ENCODE assay signal across 8 cellular contexts in the genomic region with DNA sequence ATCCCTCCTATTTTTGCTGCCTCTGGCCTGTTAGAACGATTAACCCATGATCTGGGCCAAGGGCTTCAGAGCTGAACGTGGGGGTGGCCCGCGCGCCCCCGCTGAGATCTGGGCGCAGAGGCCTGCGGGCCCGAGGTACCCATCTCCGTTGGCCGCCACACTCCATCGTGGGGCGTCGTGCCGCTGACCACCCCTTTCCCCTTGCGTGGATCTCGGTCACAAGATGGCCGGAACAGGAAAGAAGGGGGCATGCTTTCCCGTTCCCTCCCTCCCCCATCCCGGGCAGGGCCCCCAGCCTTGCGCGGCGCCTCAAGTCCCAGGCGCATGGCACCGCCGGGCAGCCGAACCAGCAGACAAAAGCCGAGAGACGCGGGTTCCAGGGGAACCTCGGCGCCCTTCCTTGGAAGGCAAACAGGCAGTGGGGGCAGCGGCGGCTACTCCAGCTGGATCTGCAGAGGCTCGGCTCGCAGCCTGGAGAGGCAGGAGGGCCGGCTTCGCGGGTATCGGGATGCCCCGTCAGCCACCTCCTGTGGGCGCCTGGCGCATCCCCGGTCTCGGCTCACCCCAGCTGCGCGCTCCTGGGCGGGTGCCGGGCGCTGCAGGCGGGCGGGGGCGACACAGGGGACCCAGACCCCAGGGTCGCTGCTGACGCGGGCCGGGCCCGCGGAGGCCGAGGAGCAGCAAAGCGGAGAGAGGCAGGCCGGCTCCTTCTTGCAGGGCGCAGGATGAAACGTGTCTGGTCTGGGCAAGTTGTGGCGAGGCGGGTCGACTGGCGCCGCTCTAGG. TPM values are rescaled to one million over a fixed set of nuclear protein-coding genes. Genes with fewer than 3 reads are reported as not detected.
DNase-seq lines count a peak whose midpoint lies in the region; ATAC-seq and TF ChIP-seq lines count a peak whose summit lies in the region.

No MANE protein-coding gene starts in this region.

- H3K4me2 ChIP-seq in smooth muscle cell = peak overlapping the region; percentile 88

- H2AFZ ChIP-seq in smooth muscle cell (ENCODE audit: low read depth) = peak overlapping the region; percentile 82

- in situ Hi-C loops in astrocyte of the spinal cord (cut with HindIII; ENCODE audit: low sequenced_read_pairs) = no loop called here

- no peaks in the 10 kb centered on the region for H3F3A ChIP-seq in smooth muscle cell (ENCODE audit: low read depth)

- peak overlapping the region; percentile 55 for H3K27ac ChIP-seq in smooth muscle cell (ENCODE audit: low read depth)

- peak overlapping the region; percentile 39 for H3K9ac ChIP-seq in smooth muscle cell (ENCODE audit: low read depth)

- ATAC-seq in GM19372 (IDR thresholded peaks at IDR 0.05; ENCODE audit: low read depth, unreplicated experiment) = peak; percentile 43

- H3K36me3 ChIP-seq in BE2C (peaks cover 11% of the 10 kb centered on the region), smooth muscle cell (ENCODE audit: low read depth) (no peaks in the 10 kb centered on the region)

- whole genome bisulfite sequencing in smooth muscle cell (ENCODE audit: low lambda C conversion rate) = under 1% methylated on average over 65 of the region's 69 CpGs

- H3K4me1 ChIP-seq in BE2C = no peaks in the 10 kb centered on the region; the same call in 1 of the 2 replicates
- H3K4me1 ChIP-seq in smooth muscle cell (ENCODE audit: low read depth) = peaks cover 25% of the 10 kb centered on the region

- H3K27me3 ChIP-seq in BE2C (no peaks in the 10 kb centered on the region), smooth muscle cell (ENCODE audit: low read depth) (no peaks in the 10 kb centered on the region)

- DNase-seq in BE2C (peak; percentile 61), M059J (ENCODE audit: low read depth) (peak; percentile 36), astrocyte of the spinal cord (ENCODE audit: low read depth, low spot score) (peak; percentile 60), iPS-NIHi11 (ENCODE audit: low spot score) (peak; percentile 39), smooth muscle cell (lab: John Stamatoyannopoulos, UW; ENCODE audit: unreplicated experiment) (peak; percentile 70), OCI-M1 (lab: John Stamatoyannopoulos, UW) (no peak)
- no peak for DNase-seq in stimulated activated CD4-positive, alpha-beta T cell treated with anti-CD3 and anti-CD28 coated beads, Interleukin-1b, Interleukin-23, amount 100 ng/mL, for 48 hours

- H3K4me3 ChIP-seq in BE2C (ENCODE audit: low read depth, low read length) (peak overlapping the region; percentile 89), astrocyte of the spinal cord (ENCODE audit: low read depth, low read length) (peak overlapping the region; percentile 71), smooth muscle cell (peak overlapping the region; percentile 85)

- peaks cover 30% of the 10 kb centered on the region for H3K79me2 ChIP-seq in smooth muscle cell (ENCODE audit: low read depth)

- H4K20me1 ChIP-seq in smooth muscle cell (ENCODE audit: low read depth) = peaks cover 25% of the 10 kb centered on the region

- TF ChIP-seq CTCF in BE2C (IDR thresholded peaks at IDR 0.05; ENCODE audit: low read depth, low read length) = no peak
- no peak for TF ChIP-seq CTCF in astrocyte of the spinal cord (IDR thresholded peaks at IDR 0.05; ENCODE audit: low read depth, low read length)
- no peak for TF ChIP-seq CTCF in smooth muscle cell (IDR thresholded peaks at IDR 0.05; ENCODE audit: borderline replicate concordance, insufficient read depth, poor library complexity, severe bottlenecking)

- H3K9me3 ChIP-seq in BE2C (no peaks in the 10 kb centered on the region), smooth muscle cell (replicated peaks; ENCODE audit: low read depth) (no peaks in the 10 kb centered on the region)

RNA-seq across cellular contexts. Expression of a gene that starts 0.5 kb away (rescaled TPM):
- polyA plus RNA-seq in BE2C (2012; ENCODE audit: insufficient read depth, insufficient read length, low read depth) = 27.8 TPM
- 17.0 and 24.3 TPM in 2 replicates for total RNA-seq in M059J (2014; rRNA removed; shearing (Covaris generic))
- 23.6 and 45.3 TPM in 2 replicates for total RNA-seq in smooth muscle cell
- polyA plus RNA-seq in smooth muscle cell = 8.2 and 15.2 TPM in 2 replicates

RNA-seq across cellular contexts. Expression of a gene that starts 32.9 kb away (rescaled TPM):
- polyA plus RNA-seq in BE2C (2012; ENCODE audit: insufficient read depth, insufficient read length, low read depth) = 6.6 TPM
- total RNA-seq in M059J (2014; rRNA removed; shearing (Covaris generic)) = 25.2 and 33.3 TPM in 2 replicates
- total RNA-seq in smooth muscle cell = 47.8 and 50.9 TPM in 2 replicates
- polyA plus RNA-seq in smooth muscle cell = 15.2 and 15.7 TPM in 2 replicates

Comparison
In these comparisons a context has a peak if more than half of its experiments do, and no peak if none do; other contexts are left out.
1. DNase-seq: peak in BE2C (single experiment), M059J (single experiment), astrocyte of the spinal cord (single experiment), iPS-NIHi11 (single experiment) and smooth muscle cell (single experiment); none in stimulated activated CD4-positive, alpha-beta T cell treated with anti-CD3 and anti-CD28 coated beads, Interleukin-1b, Interleukin-23, amount 100 ng/mL, for 48 hours (single experiment) and OCI-M1 (single experiment).
2. Peak in every context shown above with its lines, with median percentiles within 50 percentile points of each other: H3K4me3 ChIP-seq.